23 cellular contexts compared by ENCODE assay signal in the genomic region with DNA sequence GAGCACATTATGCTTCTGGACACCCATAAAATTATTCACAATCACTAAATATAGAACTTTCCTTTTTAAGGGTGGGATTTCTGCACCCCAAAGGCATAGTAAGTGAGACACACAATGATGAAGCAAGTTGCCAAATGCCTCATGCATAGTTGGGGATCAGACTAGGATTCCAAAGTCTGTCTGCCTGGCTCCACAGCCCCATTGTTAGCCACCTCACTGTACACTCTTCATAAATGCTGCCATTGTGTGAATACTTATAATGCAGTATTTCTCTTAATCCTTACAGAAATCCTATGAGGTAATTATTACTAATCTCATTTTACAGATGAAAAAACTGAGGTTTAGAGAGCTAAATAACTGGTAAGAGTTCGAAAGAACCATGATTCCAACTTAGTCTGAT.
DNase-seq lines count a peak whose midpoint lies in the region; ATAC-seq lines count a peak whose summit lies in the region.
"Had no signal": no experiment of that assay in that cellular context is flagged by ENCODE, and none has a peak within 500 bp of the region (broad histone marks: within the 10 kb centered on the region; RNA-seq: fewer than 3 reads in every experiment).

No MANE protein-coding gene starts in this region.

- H3K27me3 Mint-ChIP-seq in naive thymus-derived CD8-positive, alpha-beta T cell = no peaks in the 10 kb centered on the region
- H3K27me3 Mint-ChIP-seq: B cell; CD4-positive, CD25-positive, alpha-beta regulatory T cell; CD8-positive, alpha-beta memory T cell had no signal

- H3K4me3 Mint-ChIP-seq in naive thymus-derived CD8-positive, alpha-beta T cell = no peak overlapping the region
- H3K4me3 Mint-ChIP-seq: B cell; CD4-positive, CD25-positive, alpha-beta regulatory T cell; CD8-positive, alpha-beta memory T cell; GM23338; HFFc6 had no signal

- H3K27ac Mint-ChIP-seq in naive thymus-derived CD8-positive, alpha-beta T cell = no peak overlapping the region
- H3K27ac Mint-ChIP-seq: B cell; CD4-positive, CD25-positive, alpha-beta regulatory T cell; CD8-positive, alpha-beta memory T cell; HFFc6 had no signal

- peak overlapping the region; percentile 47 for H2AFZ ChIP-seq in ACC112 (ENCODE audit: low read length, unreplicated experiment)
- H2AFZ ChIP-seq: GM23338 had no signal

- H3K9me3 Mint-ChIP-seq in naive thymus-derived CD8-positive, alpha-beta T cell = peaks cover 0 to 16% (median 0%) of the 10 kb centered on the region in 9 donors
- H3K9me3 Mint-ChIP-seq: CD4-positive, CD25-positive, alpha-beta regulatory T cell; GM23338 had no signal

- no peak overlapping the region for H3K27ac ChIP-seq in ACC112 (ENCODE audit: low read depth, low read length)
- H3K27ac ChIP-seq: 22Rv1; A549; BLaER1 treated with 17β-estradiol and CSF1 and Interleukin-3, amounts not matched to agents 10 nM and 100 nM; HL-60 had no signal

- no peak overlapping the region for H3K4me3 ChIP-seq in ACC112 (ENCODE audit: low read depth, low read length)
- H3K4me3 ChIP-seq: A549; BLaER1 treated with 17β-estradiol and CSF1 and Interleukin-3, amounts not matched to agents 10 nM and 100 nM; GM23338 had no signal

- no peaks in the 10 kb centered on the region for H3K36me3 ChIP-seq in ACC112 (ENCODE audit: insufficient read depth, low read length)
- H3K36me3 ChIP-seq: BLaER1 treated with 17β-estradiol and CSF1 and Interleukin-3, amounts not matched to agents 10 nM and 100 nM had no signal

- POLR2A ChIA-PET in naive thymus-derived CD8-positive, alpha-beta T cell (lab: Charles Lee) = no interaction called here

- ATAC-seq in naive thymus-derived CD8-positive, alpha-beta T cell = no peak
- ATAC-seq: A549, GM23338, HCT116 had no signal

- peak; percentile 26 for DNase-seq in NCI-H1048 (lab: John Stamatoyannopoulos, UW)
- DNase-seq in medulla oblongata (ENCODE audit: extremely low spot score) = peak; percentile 29
- peak; percentile 13 for DNase-seq in putamen (ENCODE audit: low spot score)
- no peak for DNase-seq in DMS153 treated with DMSO at 0.1 percent for 48 hours (lab: John Stamatoyannopoulos, UW; ENCODE audit: unreplicated experiment)
- no peak for DNase-seq in NCI-H2081 (lab: John Stamatoyannopoulos, UW)
- DNase-seq in naive thymus-derived CD8-positive, alpha-beta T cell = no peak
- no peak for DNase-seq in CD1c-positive myeloid dendritic cell (ENCODE audit: extremely low spot score)
- DNase-seq: CD4-positive, CD25-positive, alpha-beta regulatory T cell; CD8-positive, alpha-beta memory T cell; COR-L47; DMS 273 treated with DMSO at 0.1 percent for 48 hours; DMS79; GDM1; HFFc6; IMR-90 had no signal

- no peaks in the 10 kb centered on the region for H3K36me3 Mint-ChIP-seq in naive thymus-derived CD8-positive, alpha-beta T cell
- H3K36me3 Mint-ChIP-seq: CD4-positive, CD25-positive, alpha-beta regulatory T cell; CD8-positive, alpha-beta memory T cell had no signal

- H3K4me1 Mint-ChIP-seq in naive thymus-derived CD8-positive, alpha-beta T cell = no peaks in the 10 kb centered on the region
- H3K4me1 Mint-ChIP-seq: B cell; CD4-positive, CD25-positive, alpha-beta regulatory T cell; CD8-positive, alpha-beta memory T cell had no signal

- no peaks in the 10 kb centered on the region for H3K79me2 ChIP-seq in ACC112 (ENCODE audit: control insufficient read depth, insufficient read depth, low read length, unreplicated experiment)

- peaks cover 5% of the 10 kb centered on the region for H3K4me1 ChIP-seq in ACC112 (ENCODE audit: control insufficient read depth, insufficient read depth, low read length, unreplicated experiment)
- H3K4me1 ChIP-seq: A549; BLaER1 treated with 17β-estradiol and CSF1 and Interleukin-3, amounts not matched to agents 10 nM and 100 nM had no signal

- no peaks in the 10 kb centered on the region for H3K27me3 ChIP-seq in ACC112 (ENCODE audit: insufficient read depth, low read length)
- H3K27me3 ChIP-seq: BLaER1 treated with 17β-estradiol and CSF1 and Interleukin-3, amounts not matched to agents 10 nM and 100 nM had no signal

Comparison
In these comparisons a context has a peak if more than half of its experiments do, and no peak if none do; other contexts are left out.
1. DNase-seq: peak in NCI-H1048 (single experiment), medulla oblongata (single experiment) and putamen (single experiment); none in DMS153 treated with DMSO at 0.1 percent for 48 hours (single experiment), NCI-H2081 (0 of 2), naive thymus-derived CD8-positive, alpha-beta T cell (0 of 10) and CD1c-positive myeloid dendritic cell (single experiment).